Comparison of ENCODE assay signal across 8 cellular contexts in the genomic region with DNA sequence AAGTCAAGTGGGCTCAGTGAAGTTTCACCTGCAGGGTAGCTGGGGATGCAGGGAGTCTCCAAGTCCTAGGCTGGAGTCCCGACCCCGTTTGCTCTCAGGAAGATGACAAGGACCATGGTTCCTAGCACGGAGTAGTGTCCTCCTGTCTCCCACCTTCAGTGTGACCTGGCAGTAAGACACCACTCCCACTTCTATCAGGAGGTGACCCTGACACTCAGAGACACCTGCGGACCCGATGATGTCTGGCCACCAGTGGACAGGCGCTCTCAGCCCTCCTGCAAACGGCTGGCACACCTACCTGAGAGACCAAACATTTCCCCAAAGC. TPM values are rescaled to one million over a fixed set of nuclear protein-coding genes. Genes with fewer than 3 reads are reported as not detected.
DNase-seq lines count a peak whose midpoint lies in the region; ATAC-seq, FAIRE-seq and TF ChIP-seq lines count a peak whose summit lies in the region.

No MANE protein-coding gene starts in this region.

- H3K27me3 ChIP-seq in CD4-positive, alpha-beta T cell (ENCODE audit: control insufficient read depth, insufficient read depth, low read length) = no peaks in the 10 kb centered on the region

- CTCF ChIA-PET in CD4-positive, alpha-beta T cell (lab: Charles Lee) = interaction anchor here (0.6 to 1.9 kb wide), 16 partner anchors 11 to 285 kb away, joined by 3 to 8 read pairs (median 3); a partner anchor contains a TSS

- no peak for ATAC-seq in CD4-positive, alpha-beta T cell (ENCODE audit: poor library complexity)
- ATAC-seq in natural killer cell (no peak), HG03196 (IDR thresholded peaks at IDR 0.05; ENCODE audit: unreplicated experiment) (no peak)

- H3K4me3 Mint-ChIP-seq in CD4-positive, alpha-beta T cell = peak overlapping the region; percentile 87
- peak overlapping the region; percentile 90 for H3K4me3 Mint-ChIP-seq in natural killer cell

- POLR2A ChIA-PET in CD4-positive, alpha-beta T cell (lab: Charles Lee) = interaction anchor here (0.6 to 12.0 kb wide), 10 partner anchors 10 to 842 kb away, joined by 3 to 195 read pairs (median 3); a partner anchor contains a TSS

- H3K9me3 Mint-ChIP-seq in CD4-positive, alpha-beta T cell = no peaks in the 10 kb centered on the region
- H3K9me3 Mint-ChIP-seq in natural killer cell = no peaks in the 10 kb centered on the region

- H3K27ac Mint-ChIP-seq in CD4-positive, alpha-beta T cell = peak overlapping the region; percentile 88
- peak overlapping the region; percentile 58 to 90 for H3K27ac Mint-ChIP-seq in natural killer cell

- intact Hi-C loops in CD4-positive, alpha-beta T cell (cut with DNase I, micrococcal nuclease) = loop anchor here (1.0 to 10.0 kb wide), 10 partner anchors 34 to 833 kb away; a partner anchor contains a TSS
- intact Hi-C loops in natural killer cell (cut with micrococcal nuclease) = loop anchor here (1.0 to 10.0 kb wide), 4 partner anchors 35 to 283 kb away; a partner anchor contains a TSS

- no peaks in the 10 kb centered on the region for H3K27me3 Mint-ChIP-seq in CD4-positive, alpha-beta T cell
- no peaks in the 10 kb centered on the region for H3K27me3 Mint-ChIP-seq in natural killer cell (ENCODE audit: low read depth in 2 of 2)

- H3K9me3 ChIP-seq in CD4-positive, alpha-beta T cell (ENCODE audit: control insufficient read depth, low read length) = no peaks in the 10 kb centered on the region
- no peaks in the 10 kb centered on the region for H3K9me3 ChIP-seq in KOPT-K1 (ENCODE audit: insufficient read depth, low read length, poor library complexity, severe bottlenecking)

- TF ChIP-seq POLR2A in H54 (IDR thresholded peaks at IDR 0.05; ENCODE audit: low read depth, low read length) = no peak

- TF ChIP-seq CTCF in CD4-positive, alpha-beta T cell (IDR thresholded peaks at IDR 0.05) = no peak
- TF ChIP-seq CTCF in natural killer cell (IDR thresholded peaks at IDR 0.05) = no peak

- FAIRE-seq in H54 (lab: Jason Lieb, UNC) = no peak

- peaks cover 35% of the 10 kb centered on the region for H3K36me3 ChIP-seq in KOPT-K1 (ENCODE audit: insufficient read depth, low read length)

- no peak for DNase-seq in CD4-positive, alpha-beta T cell
- DNase-seq in natural killer cell (no peak), dermis blood vessel endothelial cell (no peak), H54 (ENCODE audit: insufficient read length, low spot score) (no peak), dedifferentiated amniotic fluid mesenchymal stem cell (ENCODE audit: extremely low spot score) (no peak)

- peak overlapping the region; percentile 76 for H3K27ac ChIP-seq in CD4-positive, alpha-beta T cell (ENCODE audit: low read depth, low read length)
- H3K27ac ChIP-seq in KOPT-K1 (ENCODE audit: low read depth, low read length, poor library complexity, severe bottlenecking) (peak overlapping the region; percentile 74), cingulate gyrus (ENCODE audit: low read depth, low read length) (peak overlapping the region; percentile 99)

- H3K4me1 Mint-ChIP-seq in CD4-positive, alpha-beta T cell (ENCODE audit: low read depth) = peaks cover 64% of the 10 kb centered on the region
- peaks cover 32 to 36% of the 10 kb centered on the region in 2 donors for H3K4me1 Mint-ChIP-seq in natural killer cell

- peaks cover 52% of the 10 kb centered on the region for H3K36me3 Mint-ChIP-seq in CD4-positive, alpha-beta T cell (ENCODE audit: low read depth)
- no peaks in the 10 kb centered on the region for H3K36me3 Mint-ChIP-seq in natural killer cell

RNA-seq across cellular contexts. Expression of a gene that starts 1.1 kb away (rescaled TPM):
- total RNA-seq in CD4-positive, alpha-beta T cell = 100 to 1,000 TPM; 182 to 195 TPM
- 100 to 1,000 TPM in 2 of 3 donors, 10 to 100 TPM in 1; 81.3 to 156 (median 138) TPM for total RNA-seq in natural killer cell
- 274 and 891 TPM in 2 replicates for total RNA-seq in dermis blood vessel endothelial cell

RNA-seq across cellular contexts. Expression of a gene that starts 35.4 kb away (rescaled TPM):
- 100 to 1,000 TPM; 211 to 227 TPM for total RNA-seq in CD4-positive, alpha-beta T cell
- 100 to 1,000 TPM; 141 to 167 (median 164) TPM for total RNA-seq in natural killer cell
- 96.4 and 131 TPM in 2 replicates for total RNA-seq in dermis blood vessel endothelial cell
